ENCODE assay signal across 27 cellular contexts in genomic region chr3:127026036-127026435, GRCh38.
"Had no signal": no experiment of that assay in that cellular context is flagged by ENCODE, and none has a peak within 500 bp of the region (broad histone marks: within the 10 kb centered on the region; RNA-seq: fewer than 3 reads in every experiment).

No MANE protein-coding gene starts in this region.

- H3K9me3 ChIP-seq: gastrocnemius medialis, lower lobe of right lung, ovary, psoas muscle, sigmoid colon, spleen, testis, tibial artery, upper lobe of left lung had no signal

- H3K4me3 ChIP-seq: gastrocnemius medialis, hepatocyte, lower lobe of right lung, ovary, psoas muscle, sigmoid colon, spleen, testis, tibial artery, upper lobe of left lung had no signal

- H3K27me3 ChIP-seq: gastrocnemius medialis, hepatocyte, ovary, sigmoid colon, spleen, testis, tibial artery, upper lobe of left lung had no signal

- FAIRE-seq: urothelium cell line had no signal

- H3K4me1 ChIP-seq: gastrocnemius medialis, lower lobe of right lung, psoas muscle, sigmoid colon, testis, tibial artery, upper lobe of left lung had no signal

- DNase-seq: cerebellar nuclear complex; effector CD8-positive, alpha-beta T cell; endodermal cell; foreskin fibroblast; gastrocnemius medialis; head of caudate nucleus; left cardiac atrium; left ventricle myocardium superior; lower lobe of right lung; naive B cell; occipital lobe; ovary; posterior cingulate gyrus; psoas muscle; sigmoid colon; spleen; stimulated activated CD4-positive, alpha-beta T cell treated with anti-CD3 and anti-CD28 coated beads, Interleukin-4, amount 100 ng/mL, for 4 hours; stimulated activated naive CD8-positive, alpha-beta T cell treated with anti-CD3 and anti-CD28 coated beads, Interleukin-15, Interleukin-2, amounts not matched to agents 100 U/mL and 50 U/mL, for 24 hours; substantia nigra; testis; tibial artery had no signal

- ATAC-seq: esophagus mucosa; gastrocnemius medialis; left cardiac atrium; left ventricle myocardium superior; lower lobe of right lung; psoas muscle; right cardiac atrium; stimulated activated memory B cell treated with anti-CD40 and anti-IgM and Interleukin-4, amounts not matched to agents 10 μg/mL and 1 μg/mL and 100 μg/mL, for 72 hours; stimulated activated naive CD8-positive, alpha-beta T cell treated with anti-CD3 and anti-CD28 coated beads, Interleukin-15, Interleukin-2, amounts not matched to agents 100 U/mL and 50 U/mL, for 24 hours had no signal

- H3K27ac ChIP-seq: gastrocnemius medialis, hepatocyte, lower lobe of right lung, ovary, psoas muscle, sigmoid colon, spleen, testis, tibial artery, upper lobe of left lung had no signal

- H3K36me3 ChIP-seq: ovary had no signal
